11 cellular contexts compared by ENCODE assay signal in the genomic region with DNA sequence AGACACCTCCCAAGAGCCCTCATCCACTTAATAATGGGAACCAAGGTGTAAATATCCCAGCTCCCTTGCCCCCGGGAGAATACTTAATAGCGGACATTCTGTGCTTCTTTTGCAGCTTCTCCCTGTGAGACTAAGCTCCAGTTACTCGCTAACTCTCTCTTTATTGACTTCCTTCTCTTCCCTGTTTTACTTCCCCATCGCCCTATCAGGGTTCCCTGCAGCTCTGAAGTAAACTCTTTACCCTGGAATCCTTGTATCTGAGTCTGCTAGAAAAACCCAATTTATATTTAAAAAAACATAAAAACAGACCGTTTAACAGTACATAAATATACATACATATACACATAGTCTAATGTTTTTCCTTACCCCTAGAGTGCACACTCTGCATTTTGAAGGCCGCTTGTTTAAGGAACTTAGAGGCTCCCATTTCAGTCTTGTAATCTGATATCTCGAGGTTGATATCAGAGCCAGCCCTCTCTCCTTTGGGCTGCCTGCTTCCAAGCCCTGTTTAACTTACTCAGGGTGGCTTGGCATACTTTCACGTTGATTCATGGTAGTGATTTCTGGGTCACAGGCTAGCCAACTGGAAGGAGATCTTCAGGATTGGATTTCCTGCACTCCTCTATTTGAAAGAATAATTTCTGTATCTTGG.
DNase-seq lines count a peak whose midpoint lies in the region; FAIRE-seq and TF ChIP-seq lines count a peak whose summit lies in the region.
"Had no signal": no experiment of that assay in that cellular context is flagged by ENCODE, and none has a peak within 500 bp of the region (broad histone marks: within the 10 kb centered on the region; RNA-seq: fewer than 3 reads in every experiment).

No MANE protein-coding gene starts in this region.

- intact Hi-C loops in A673 (cut with micrococcal nuclease; ENCODE audit: unreplicated experiment), result no loop called here
- intact Hi-C loops in adrenal gland (cut with DNase I), result no loop called here

- no peaks in the 10 kb centered on the region for H3K9me3 ChIP-seq in A673 (ENCODE audit: low read depth, low read length, poor library complexity, severe bottlenecking)
- H3K9me3 ChIP-seq in adrenal gland (replicated peaks in 1 of 3), result no peaks in the 10 kb centered on the region
- H3K9me3 ChIP-seq: HAP-1 had no signal

- H3K4me1 Mint-ChIP-seq in activated CD4-positive, alpha-beta memory T cell treated with anti-CD3 and anti-CD28 coated beads, Interleukin-2, amount 10 ng/mL, durations not matched to agents 7 days and 5 days, result peaks cover 5% of the 10 kb centered on the region

- H3K4me3 ChIP-seq in A673 (ENCODE audit: low read depth, low read length, poor library complexity, severe bottlenecking), result no peak overlapping the region
- H3K4me3 ChIP-seq in adrenal gland, result no peak overlapping the region
- H3K4me3 ChIP-seq: HAP-1 had no signal

- no peak for FAIRE-seq in GM12892 (lab: Jason Lieb, UNC)

- no peaks in the 10 kb centered on the region for H3K36me3 ChIP-seq in A673 (ENCODE audit: insufficient read depth, low read length, poor library complexity, severe bottlenecking)
- H3K36me3 ChIP-seq in adrenal gland (replicated peaks in 1 of 2), result no peaks in the 10 kb centered on the region
- H3K36me3 ChIP-seq: HAP-1 had no signal

- no peaks in the 10 kb centered on the region for H3K4me1 ChIP-seq in A673 (ENCODE audit: insufficient read depth, low read length, poor library complexity, severe bottlenecking)
- H3K4me1 ChIP-seq in adrenal gland (replicated peaks in 1 of 2), result peaks cover 0 to 16% of the 10 kb centered on the region in 2 donors

- no peaks in the 10 kb centered on the region for H3K9me3 Mint-ChIP-seq in activated CD4-positive, alpha-beta memory T cell treated with anti-CD3 and anti-CD28 coated beads, Interleukin-2, amount 10 ng/mL, durations not matched to agents 7 days and 5 days

- H3K4me3 Mint-ChIP-seq in activated CD4-positive, alpha-beta memory T cell treated with anti-CD3 and anti-CD28 coated beads, Interleukin-2, amount 10 ng/mL, durations not matched to agents 7 days and 5 days, result no peak overlapping the region
- H3K4me3 Mint-ChIP-seq: activated CD4-positive, alpha-beta T cell treated with anti-CD3 and anti-CD28 coated beads for 36 hours had no signal

- DNase-seq in A673 (ENCODE audit: low spot score), result peak; percentile 7
- peak; percentile 32 for DNase-seq in HEK293T (ENCODE audit: extremely low spot score)
- peak in 6 of 7 donors; percentile 46 to 72 (median 62) for DNase-seq in adrenal gland
- peak; percentile 90 for DNase-seq in kidney tubule cell (ENCODE audit: low spot score)
- no peak for DNase-seq in NAMALWA (ENCODE audit: low spot score)
- DNase-seq in activated CD4-positive, alpha-beta memory T cell treated with anti-CD3 and anti-CD28 coated beads, Interleukin-2, amount 10 ng/mL, durations not matched to agents 7 days and 5 days, result no peak
- no peak for DNase-seq in germinal center (ENCODE audit: low spot score)
- no peak for DNase-seq in GM12892 (ENCODE audit: insufficient read length)
- DNase-seq: activated CD4-positive, alpha-beta T cell treated with anti-CD3 and anti-CD28 coated beads for 36 hours; DND-41 had no signal

- TF ChIP-seq CTCF in A673 (conservative IDR thresholded peaks at IDR 0.05; ENCODE audit: low read depth, low read length), result no peak; the same call in 1 of the 2 replicates
- TF ChIP-seq CTCF in adrenal gland (IDR thresholded peaks at IDR 0.05), result no peak

- 22 to 33% (median 29%) methylated on average over 8 of the region's 8 CpGs for WGBS in adrenal gland, 4 donors

- no peaks in the 10 kb centered on the region for H3K36me3 Mint-ChIP-seq in activated CD4-positive, alpha-beta memory T cell treated with anti-CD3 and anti-CD28 coated beads, Interleukin-2, amount 10 ng/mL, durations not matched to agents 7 days and 5 days (ENCODE audit: low read depth)

- H3K27me3 ChIP-seq in A673 (replicated peaks; ENCODE audit: insufficient read depth, low read depth, low read length, poor library complexity) (no peaks in the 10 kb centered on the region), adrenal gland (no peaks in the 10 kb centered on the region)

- POLR2A ChIA-PET in A673 (lab: Charles Lee; ENCODE audit: low non-redundant PET), result no interaction called here
- POLR2A ChIA-PET in HEK293T (lab: Yijun Ruan, JAX), result no interaction called here
- POLR2A ChIA-PET in activated CD4-positive, alpha-beta memory T cell treated with anti-CD3 and anti-CD28 coated beads, Interleukin-2, amount 10 ng/mL, durations not matched to agents 7 days and 5 days (lab: Charles Lee), result no interaction called here

- TF ChIP-seq POLR2A in adrenal gland (IDR thresholded peaks at IDR 0.05) (no peak), GM12892 (IDR thresholded peaks at IDR 0.05; ENCODE audit: low read depth, low read length) (no peak)

- no peaks in the 10 kb centered on the region for H3K27me3 Mint-ChIP-seq in activated CD4-positive, alpha-beta memory T cell treated with anti-CD3 and anti-CD28 coated beads, Interleukin-2, amount 10 ng/mL, durations not matched to agents 7 days and 5 days
- H3K27me3 Mint-ChIP-seq: activated CD4-positive, alpha-beta T cell treated with anti-CD3 and anti-CD28 coated beads for 36 hours had no signal

- CTCF ChIA-PET in A673 (lab: Charles Lee) (no interaction called here), HEK293T (lab: Yijun Ruan, JAX) (interaction anchor here (0.6 kb wide), 1 partner anchor 9 kb away, joined by 3 read pairs; no protein-coding TSS in a partner anchor)
- CTCF ChIA-PET in activated CD4-positive, alpha-beta memory T cell treated with anti-CD3 and anti-CD28 coated beads, Interleukin-2, amount 10 ng/mL, durations not matched to agents 7 days and 5 days (lab: Charles Lee), result no interaction called here

- no TSS peak for BruUV-seq in A673 (replicated peaks; lab: Mats Ljungman, UMichigan)

- H3K27ac Mint-ChIP-seq in activated CD4-positive, alpha-beta memory T cell treated with anti-CD3 and anti-CD28 coated beads, Interleukin-2, amount 10 ng/mL, durations not matched to agents 7 days and 5 days, result no peak overlapping the region
- H3K27ac Mint-ChIP-seq: activated CD4-positive, alpha-beta T cell treated with anti-CD3 and anti-CD28 coated beads for 36 hours had no signal

- H3K27ac ChIP-seq in A673 (ENCODE audit: low read depth, low read length, poor library complexity, severe bottlenecking) (no peak overlapping the region), adrenal gland (peak overlapping the region in 2 of 5 donors; percentile 45 to 64)

TF ChIP-seq in HEK293T, 16 proteins besides CTCF, POLR2A, EP300 and RAD21:
- TF ChIP-seq HDGF (IDR thresholded peaks at IDR 0.05; ENCODE audit: borderline replicate concordance) (no peak), L3MBTL2 (conservative IDR thresholded peaks at IDR 0.05) (no peak), LEF1 (IDR thresholded peaks at IDR 0.05; ENCODE audit: borderline replicate concordance) (no peak), ZNF384 (IDR thresholded peaks at IDR 0.05) (no peak), BHLHE40 (IDR thresholded peaks at IDR 0.05; ENCODE audit: borderline replicate concordance) (no peak), CTBP1 (IDR thresholded peaks at IDR 0.05; ENCODE audit: borderline replicate concordance) (no peak), SP1 (IDR thresholded peaks at IDR 0.05) (no peak), FOXA1 (IDR thresholded peaks at IDR 0.05) (no peak)

Comparison
In these comparisons a context has a peak if more than half of its experiments do, and no peak if none do; other contexts are left out.
1. DNase-seq: peak in A673 (single experiment), HEK293T (single experiment), adrenal gland (6 of 7) and kidney tubule cell (single experiment); none in NAMALWA (single experiment), activated CD4-positive, alpha-beta memory T cell treated with anti-CD3 and anti-CD28 coated beads, Interleukin-2, amount 10 ng/mL, durations not matched to agents 7 days and 5 days (single experiment), germinal center (single experiment) and GM12892 (single experiment).